In the genomic region with DNA sequence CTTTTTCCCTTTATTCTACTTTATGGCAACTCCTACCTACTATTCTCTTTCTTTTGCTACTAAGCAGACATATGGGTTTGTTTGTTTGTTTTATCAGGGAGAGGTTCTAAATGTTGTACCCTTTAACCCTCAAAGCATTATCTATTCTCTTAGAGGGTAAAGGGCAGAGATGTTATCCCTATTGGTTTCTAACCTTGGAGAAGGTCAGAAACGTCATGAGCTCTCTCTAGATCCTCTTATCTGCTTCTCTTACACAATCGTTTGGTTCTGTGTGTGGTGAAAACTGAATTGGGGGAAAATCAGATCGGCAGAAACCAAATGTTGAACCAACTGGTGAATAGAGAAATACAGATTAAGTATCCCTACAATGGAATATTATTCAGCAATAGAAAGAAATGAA, we compare ENCODE assay signal across 19 cellular contexts. TPM values are rescaled to one million over a fixed set of nuclear protein-coding genes. Genes with fewer than 3 reads are reported as not detected.
A peak's percentile ranks its signal among the peaks of the same experiment; 100 is the strongest.
DNase-seq lines count a peak whose midpoint lies in the region; ATAC-seq, FAIRE-seq and TF ChIP-seq lines count a peak whose summit lies in the region.
"Had no signal": no experiment of that assay in that cellular context is flagged by ENCODE, and none has a peak within 500 bp of the region (broad histone marks: within the 10 kb centered on the region; RNA-seq: fewer than 3 reads in every experiment).

No MANE protein-coding gene starts in this region.

- H3F3A ChIP-seq in PC-9 (ENCODE audit: insufficient read depth, low read depth) = peaks cover 7% of the 10 kb centered on the region

- no peaks in the 10 kb centered on the region for H3K9me1 ChIP-seq in K562 (ENCODE audit: control insufficient read depth, insufficient read depth, low read length)

- H3K9me2 ChIP-seq in PC-9 (ENCODE audit: insufficient read depth) = no peaks in the 10 kb centered on the region

- TF ChIP-seq EP300 in K562 (IDR thresholded peaks at IDR 0.05; ENCODE audit: low read length) = no peak

- no peak overlapping the region for H3K9ac ChIP-seq in K562 (ENCODE audit: insufficient read depth in 1 of 2, low read depth in 2 of 2, low read length in 2 of 2)

- POLR2A ChIA-PET in K562 (lab: Yijun Ruan, JAX) = no interaction called here
- POLR2A ChIA-PET in PC-9 (lab: Charles Lee; ENCODE audit: unreplicated experiment) = no interaction called here

- BruUV-seq in K562 (replicated peaks; lab: Mats Ljungman, UMichigan) (no TSS peak), PC-9 (replicated peaks; lab: Mats Ljungman, UMichigan) (no TSS peak)

- H2AFZ ChIP-seq in K562 (ENCODE audit: low read depth, low read length) = no peak overlapping the region
- H2AFZ ChIP-seq in PC-9 = no peak overlapping the region

- DNase-seq in NOMO-1 treated with DMSO at 0.1 percent for 48 hours (lab: John Stamatoyannopoulos, UW; ENCODE audit: unreplicated experiment) = peak; percentile 18
- DNase-seq in NOMO-1 treated with dmso at 0.1 percent for 144 hours (lab: John Stamatoyannopoulos, UW; ENCODE audit: unreplicated experiment) = no peak
- peak; percentile 25 for DNase-seq in NB4 (ENCODE audit: low read depth)
- no peak for DNase-seq in K562 (ENCODE audit: extremely low read depth in 1 of 4, low spot score in 3 of 4)
- peak; percentile 32 for DNase-seq in small intestine
- DNase-seq in HPDE6-E6E7 (ENCODE audit: extremely low spot score) = no peak
- DNase-seq in stimulated activated CD4-positive, alpha-beta T cell treated with anti-CD3 and anti-CD28 coated beads, Interleukin-4, amount 100 ng/mL, for 24 hours = no peak
- no peak for DNase-seq in PC-9
- DNase-seq: CD8-positive, alpha-beta T cell; COR-L47; DMS153; DMS79 treated with DMSO at 0.1 percent for 48 hours; EL; GOT3; H9 had no signal

- H3K9me3 ChIP-seq in K562 (replicated peaks; ENCODE audit: control insufficient read depth, insufficient read depth, low read depth, low read length) = no peaks in the 10 kb centered on the region
- H3K9me3 ChIP-seq in small intestine (ENCODE audit: control insufficient read depth, low read depth) = no peaks in the 10 kb centered on the region
- H3K9me3 ChIP-seq in PC-9 (ENCODE audit: insufficient read depth, low read depth) = no peaks in the 10 kb centered on the region

- no peaks in the 10 kb centered on the region; the same call in 2 of the 3 replicates for H3K79me2 ChIP-seq in K562 (ENCODE audit: control insufficient read depth, insufficient read depth, low read length)
- no peaks in the 10 kb centered on the region for H3K79me2 ChIP-seq in PC-9 (ENCODE audit: low read depth)

- peaks cover 0 to 9% of the 10 kb centered on the region in 2 experiments; a peak in 1 of 5 replicates for H3K4me1 ChIP-seq in K562 (replicated peaks in 1 of 2; ENCODE audit: control insufficient read depth in 2 of 2, insufficient read depth in 2 of 2, low read length in 2 of 2)
- no peaks in the 10 kb centered on the region for H3K4me1 ChIP-seq in small intestine (ENCODE audit: control insufficient read depth in 2 of 2, insufficient read depth in 1 of 2, low read depth in 1 of 2, low read length in 1 of 2)
- no peaks in the 10 kb centered on the region for H3K4me1 ChIP-seq in PC-9 (replicated peaks; ENCODE audit: insufficient read depth)

- ATAC-seq in K562 = no peak
- ATAC-seq: CD8-positive, alpha-beta T cell had no signal

- H3K4me2 ChIP-seq in K562 (ENCODE audit: insufficient read depth, low read length) (no peak overlapping the region), PC-9 (no peak overlapping the region)

- H4K20me1 ChIP-seq in K562 (replicated peaks; ENCODE audit: control insufficient read depth, insufficient read depth, low read length) (no peaks in the 10 kb centered on the region), PC-9 (ENCODE audit: insufficient read depth) (no peaks in the 10 kb centered on the region)

- H3K36me3 ChIP-seq in K562 (ENCODE audit: control insufficient read depth, insufficient read depth, low read length) (no peaks in the 10 kb centered on the region), small intestine (ENCODE audit: control insufficient read depth in 2 of 2, insufficient read depth in 2 of 2, low read length in 2 of 2) (no peaks in the 10 kb centered on the region), PC-9 (ENCODE audit: low read depth) (no peaks in the 10 kb centered on the region)

- TF ChIP-seq RAD21 in K562 (CRISPR knock-in tag; conservative IDR thresholded peaks at IDR 0.05 in 1 of 2, IDR thresholded peaks at IDR 0.05 in 1 of 2) = no peak

- TF ChIP-seq CTCF in NB4 (IDR thresholded peaks at IDR 0.05; ENCODE audit: low read depth, low read length) (no peak), K562 (IDR thresholded peaks at IDR 0.05 in 2 of 3, conservative IDR thresholded peaks at IDR 0.05 in 1 of 3; ENCODE audit: insufficient read depth in 2 of 3, low read depth in 1 of 3, low read length in 3 of 3) (no peak), PC-9 (conservative IDR thresholded peaks at IDR 0.05) (no peak)

- CTCF ChIA-PET in K562 (lab: Yijun Ruan, JAX; ENCODE audit: low intra/inter-chr PET ratio) (no interaction called here), PC-9 (lab: Charles Lee) (no interaction called here)

- H3K4me3 ChIP-seq in NB4 (ENCODE audit: low read depth, low read length) = no peak overlapping the region
- H3K4me3 ChIP-seq in K562 = no peak overlapping the region
- H3K4me3 ChIP-seq in small intestine (ENCODE audit: low read depth in 1 of 2, low read length in 2 of 2) = no peak overlapping the region
- no peak overlapping the region for H3K4me3 ChIP-seq in PC-9

- in situ Hi-C loops in K562 (cut with MboI) = loop anchor here (5.0 kb wide), 1 partner anchor 117 kb away; no protein-coding TSS in a partner anchor

- TF ChIP-seq POLR2A in NB4 (IDR thresholded peaks at IDR 0.05; ENCODE audit: extremely low read depth, insufficient read length) (no peak), K562 (conservative IDR thresholded peaks at IDR 0.05) (no peak)

- FAIRE-seq in K562 (lab: Jason Lieb, UNC) (no peak), small intestine (lab: Jason Lieb, UNC) (no peak)
- FAIRE-seq: D721Med, G401.6, HTR-8/SVneo had no signal

- intact Hi-C loops in K562 (cut with micrococcal nuclease) (no loop called here), PC-9 (cut with micrococcal nuclease; ENCODE audit: unreplicated experiment) (no loop called here)

- H3K27ac ChIP-seq in K562 (ENCODE audit: extremely low read depth, low read depth, low read length) (no peak overlapping the region), small intestine (ENCODE audit: low read depth in 1 of 2, low read length in 1 of 2) (no peak overlapping the region), PC-9 (no peak overlapping the region)
- H3K27ac ChIP-seq: 22Rv1 had no signal

- 0% methylated on average over 3 of the region's 3 CpGs for WGBS in K562 (ENCODE audit: insufficient coverage, low coverage, missing lambda C conversion rate)
- 16 to 46% (median 32%) methylated on average over 3 of the region's 3 CpGs for WGBS in small intestine, 3 donors

- H3K27me3 ChIP-seq in K562 (ENCODE audit: control insufficient read depth in 2 of 2, insufficient read depth in 2 of 2, low read length in 2 of 2) (peaks cover 20 to 38% of the 10 kb centered on the region in 2 experiments), small intestine (ENCODE audit: control insufficient read depth in 2 of 2, insufficient read depth in 2 of 2, low read length in 2 of 2) (no peaks in the 10 kb centered on the region), PC-9 (ENCODE audit: insufficient read depth, low read depth) (peaks cover 4% of the 10 kb centered on the region; the same call in 1 of the 2 replicates)

RNA-seq across cellular contexts. Expression of gene MPC1, which starts 6.4 kb away (rescaled TPM):
- total RNA-seq in K562 (2011; cell fraction: chromatin; rRNA removed; ENCODE audit: low replicate concordance) = 21.5 and 61.7 TPM in 2 replicates
- 19.8 and 26.6 TPM in 2 replicates for total RNA-seq in K562 (2011; cell fraction: nucleolus; rRNA removed)
- total RNA-seq in K562 (2011; cell fraction: nucleoplasm; rRNA removed) = 29.1 and 45.8 TPM in 2 replicates
- 78.6 and 97.7 TPM in 2 replicates for total RNA-seq in K562 (2014; rRNA removed)
- total RNA-seq in K562 (2014; rRNA removed; fragmentation: Illumina TruSeq; extraction: Trizol) = 132 and 145 TPM in 2 replicates
- 141 and 149 TPM in 2 replicates for total RNA-seq in K562 (2015; rRNA removed; fragmentation: Illumina TruSeq; extraction: Trizol)
- 103 and 110 TPM in 2 replicates for total RNA-seq in K562 (2021)
- polyA plus RNA-seq in K562 (2011; rRNA removed) = 115 and 138 TPM in 2 replicates
- polyA plus RNA-seq in K562 (2011; cell fraction: cytosol; rRNA removed) = 100 and 103 TPM in 2 replicates
- 48.3 and 68.3 TPM in 2 replicates for polyA plus RNA-seq in K562 (2011; cell fraction: nucleus; rRNA removed)
- polyA plus RNA-seq in K562 (2012) = 93.8 and 104 TPM in 2 replicates
- polyA plus RNA-seq in K562 (2014; fragmentation: Illumina TruSeq; extraction: Trizol) = 148 and 185 TPM in 2 replicates
- 100 to 1,000 TPM; 138 to 144 TPM for polyA plus RNA-seq in K562 (2014; fragmentation: Nextera tagmentation; extraction: Ambion mirVana)
- 113 and 114 TPM in 2 replicates for polyA plus RNA-seq in K562 (2014; rRNA removed)
- 54.6 and 59.0 TPM in 2 replicates for polyA minus RNA-seq in K562 (2011; rRNA and poly(A)+ RNA removed)
- 18.7 and 38.7 TPM in 2 replicates for polyA minus RNA-seq in K562 (2011; cell fraction: cytosol; rRNA and poly(A)+ RNA removed)
- polyA minus RNA-seq in K562 (2011; cell fraction: nucleus; rRNA and poly(A)+ RNA removed) = 5.8 and 14.9 TPM in 2 replicates
- polyA plus RNA-seq in small intestine = 100 to 1,000 TPM in 2 of 3 donors, 10 to 100 TPM in 1; 99.5 to 213 (median 130) TPM
- 7.4 and 13.3 TPM in 2 replicates for total RNA-seq in PC-9 (2021)

RNA-seq across cellular contexts. Expression of gene SFT2D1, which starts 46.8 kb away (rescaled TPM):
- total RNA-seq in K562 (2011; cell fraction: chromatin; rRNA removed; ENCODE audit: low replicate concordance) = 89.6 and 170 TPM in 2 replicates
- 65.9 and 78.2 TPM in 2 replicates for total RNA-seq in K562 (2011; cell fraction: nucleolus; rRNA removed)
- 150 and 228 TPM in 2 replicates for total RNA-seq in K562 (2011; cell fraction: nucleoplasm; rRNA removed)
- 59.5 and 63.1 TPM in 2 replicates for total RNA-seq in K562 (2014; rRNA removed)
- 67.1 and 75.7 TPM in 2 replicates for total RNA-seq in K562 (2014; rRNA removed; fragmentation: Illumina TruSeq; extraction: Trizol)
- total RNA-seq in K562 (2015; rRNA removed; fragmentation: Illumina TruSeq; extraction: Trizol) = 50.1 and 54.4 TPM in 2 replicates
- total RNA-seq in K562 (2021) = 68.7 and 81.0 TPM in 2 replicates
- polyA plus RNA-seq in K562 (2011; rRNA removed) = 129 and 140 TPM in 2 replicates
- polyA plus RNA-seq in K562 (2011; cell fraction: cytosol; rRNA removed) = 67.3 and 111 TPM in 2 replicates
- 110 and 178 TPM in 2 replicates for polyA plus RNA-seq in K562 (2011; cell fraction: nucleus; rRNA removed)
- polyA plus RNA-seq in K562 (2012) = 76.9 and 85.8 TPM in 2 replicates
- 80.1 and 81.5 TPM in 2 replicates for polyA plus RNA-seq in K562 (2014; fragmentation: Illumina TruSeq; extraction: Trizol)
- 10 to 100 TPM; 73.0 to 74.6 TPM for polyA plus RNA-seq in K562 (2014; fragmentation: Nextera tagmentation; extraction: Ambion mirVana)
- polyA plus RNA-seq in K562 (2014; rRNA removed) = 106 and 111 TPM in 2 replicates
- 64.9 and 66.3 TPM in 2 replicates for polyA minus RNA-seq in K562 (2011; rRNA and poly(A)+ RNA removed)
- 18.2 and 18.4 TPM in 2 replicates for polyA minus RNA-seq in K562 (2011; cell fraction: cytosol; rRNA and poly(A)+ RNA removed)
- 37.4 and 67.9 TPM in 2 replicates for polyA minus RNA-seq in K562 (2011; cell fraction: nucleus; rRNA and poly(A)+ RNA removed)
- 100 to 1,000 TPM in 1 of 3 donors, 10 to 100 TPM in 2; 32.4 to 113 (median 47.4) TPM for polyA plus RNA-seq in small intestine
- total RNA-seq in PC-9 (2021) = 31.5 and 39.9 TPM in 2 replicates

Comparison
In these comparisons a context has a peak if more than half of its experiments do, and no peak if none do; other contexts are left out.
1. DNase-seq: peak in NOMO-1 treated with DMSO at 0.1 percent for 48 hours (single experiment), NB4 (single experiment) and small intestine (single experiment); none in NOMO-1 treated with dmso at 0.1 percent for 144 hours (single experiment), K562 (0 of 4), HPDE6-E6E7 (single experiment), stimulated activated CD4-positive, alpha-beta T cell treated with anti-CD3 and anti-CD28 coated beads, Interleukin-4, amount 100 ng/mL, for 24 hours (single experiment) and PC-9 (0 of 2).